ENCODE assay signal across 21 cellular contexts in the genomic region with DNA sequence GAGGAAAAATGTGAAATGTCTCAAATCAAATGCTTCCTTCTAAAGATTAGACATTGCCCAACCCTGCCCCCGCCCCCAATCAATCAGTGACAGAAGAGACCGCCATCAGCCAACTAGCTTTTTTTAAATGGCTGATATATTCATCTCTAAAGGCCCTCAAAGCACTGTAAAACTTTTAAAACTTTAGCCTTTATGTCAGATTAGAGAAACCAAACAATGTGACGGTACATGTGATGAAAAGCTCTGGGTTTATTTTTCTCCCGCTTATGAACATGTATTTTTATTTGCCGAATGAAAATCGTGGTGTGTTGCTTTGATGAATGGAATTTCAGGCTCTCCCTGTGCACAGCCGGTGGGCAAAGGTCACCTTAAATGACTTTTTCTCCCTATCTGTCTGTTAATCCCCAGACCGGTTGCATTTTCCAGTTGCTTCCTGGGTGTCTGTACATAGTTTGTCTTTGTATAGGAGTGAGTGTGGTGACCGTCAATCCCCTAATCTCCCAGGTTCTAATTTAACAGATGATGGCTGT. TPM values are rescaled to one million over a fixed set of nuclear protein-coding genes. Genes with fewer than 3 reads are reported as not detected.
DNase-seq lines count a peak whose midpoint lies in the region; ATAC-seq and TF ChIP-seq lines count a peak whose summit lies in the region.
"Had no signal": no experiment of that assay in that cellular context is flagged by ENCODE, and none has a peak within 500 bp of the region (broad histone marks: within the 10 kb centered on the region; RNA-seq: fewer than 3 reads in every experiment).

No MANE protein-coding gene starts in this region.

- H3K4me3 ChIP-seq in body of pancreas (no peak overlapping the region), liver (ENCODE audit: low read depth in 1 of 3, low read length in 3 of 3) (peak overlapping the region in 1 of 3 donors; percentile 17)
- H3K4me3 ChIP-seq: lower lobe of right lung, testis had no signal

- peaks cover 35% of the 10 kb centered on the region for H3K9me3 Mint-ChIP-seq in activated naive CD4-positive, alpha-beta T cell treated with anti-CD3 and anti-CD28 coated beads for 36 hours
- H3K9me3 Mint-ChIP-seq: activated T-helper 17 cell treated with anti-CD3 and anti-CD28 coated beads, Interleukin-2, amount 50 U/mL, for 72 hours had no signal

- H3K27ac ChIP-seq in body of pancreas = peak overlapping the region in 2 of 4 donors; percentile 3 to 41
- peak overlapping the region in 1 of 2 donors; percentile 2 for H3K27ac ChIP-seq in liver (ENCODE audit: low read depth in 1 of 2, low read length in 2 of 2)
- H3K27ac ChIP-seq: lower lobe of right lung, testis had no signal

- DNase-seq in HT-29 (ENCODE audit: low spot score) (peak; percentile 42), body of pancreas (peak; percentile 28 to 40 (median 37)), renal cortical epithelial cell (ENCODE audit: low read depth) (peak; percentile 28), NCI-H524 (lab: John Stamatoyannopoulos, UW) (no peak)
- no peak for DNase-seq in activated CD4-positive, alpha-beta T cell treated with anti-CD3 and anti-CD28 coated beads, Interleukin-2, amount 50 U/mL, for 48 hours
- no peak for DNase-seq in activated naive CD4-positive, alpha-beta T cell treated with anti-CD3 and anti-CD28 coated beads for 36 hours
- DNase-seq: activated CD4-positive, alpha-beta T cell treated with anti-CD3 and anti-CD28 coated beads, Interleukin-2, amount 50 U/mL, for 1 hour; activated CD8-positive, alpha-beta memory T cell treated with anti-CD3 and anti-CD28 coated beads, Interleukin-2, amount 50 U/mL, for 4 hours; effector CD8-positive, alpha-beta T cell; erythroblast; foreskin melanocyte; lower lobe of right lung; NCI-H187; NCI-H526; T-helper 17 cell; testis had no signal

- no peaks in the 10 kb centered on the region for H3K27me3 Mint-ChIP-seq in activated naive CD4-positive, alpha-beta T cell treated with anti-CD3 and anti-CD28 coated beads for 36 hours (ENCODE audit: low read depth)
- H3K27me3 Mint-ChIP-seq: activated T-helper 17 cell treated with anti-CD3 and anti-CD28 coated beads, Interleukin-2, amount 50 U/mL, for 72 hours; T-helper 17 cell had no signal

- H3K4me1 Mint-ChIP-seq in activated naive CD4-positive, alpha-beta T cell treated with anti-CD3 and anti-CD28 coated beads for 36 hours (ENCODE audit: low read depth) = no peaks in the 10 kb centered on the region
- H3K4me1 Mint-ChIP-seq: activated T-helper 17 cell treated with anti-CD3 and anti-CD28 coated beads, Interleukin-2, amount 50 U/mL, for 72 hours; T-helper 17 cell had no signal

- intact Hi-C loops in body of pancreas (cut with DNase I) = no loop called here
- intact Hi-C loops in activated naive CD4-positive, alpha-beta T cell treated with anti-CD3 and anti-CD28 coated beads for 36 hours (cut with micrococcal nuclease) = no loop called here

- no peaks in the 10 kb centered on the region for H3K9me3 ChIP-seq in body of pancreas
- peaks cover 0 to 11% (median 4%) of the 10 kb centered on the region in 4 donors for H3K9me3 ChIP-seq in liver (ENCODE audit: control insufficient read depth in 4 of 4, low read length in 3 of 4)
- H3K9me3 ChIP-seq: testis had no signal

- ATAC-seq in body of pancreas = peak; percentile 49
- no peak for ATAC-seq in HG03342 (IDR thresholded peaks at IDR 0.05; ENCODE audit: unreplicated experiment)
- ATAC-seq: activated naive CD4-positive, alpha-beta T cell treated with anti-CD3 and anti-CD28 coated beads, Interleukin-2, amount 50 U/mL, for 72 hours; activated T-helper 17 cell treated with anti-CD3 and anti-CD28 coated beads, Interleukin-2, amount 50 U/mL, for 72 hours; HCT116; lower lobe of right lung; T-helper 17 cell had no signal

- no peak overlapping the region for H3K4me3 Mint-ChIP-seq in activated naive CD4-positive, alpha-beta T cell treated with anti-CD3 and anti-CD28 coated beads for 36 hours
- H3K4me3 Mint-ChIP-seq: activated T-helper 17 cell treated with anti-CD3 and anti-CD28 coated beads, Interleukin-2, amount 50 U/mL, for 72 hours; T-helper 17 cell had no signal

- CTCF ChIA-PET in activated naive CD4-positive, alpha-beta T cell treated with anti-CD3 and anti-CD28 coated beads for 36 hours (lab: Charles Lee) = interaction anchor here (0.7 kb wide), 1 partner anchor 376 kb away, joined by 3 read pairs; no protein-coding TSS in a partner anchor

- 47 to 63% methylated on average over 9 of the region's 9 CpGs for WGBS in body of pancreas, 2 donors
- 35% methylated on average over 9 of the region's 9 CpGs for WGBS in liver

- H3K9ac ChIP-seq in liver (ENCODE audit: low read depth in 1 of 2, low read length in 2 of 2) = no peak overlapping the region

- H3K27ac Mint-ChIP-seq in activated naive CD4-positive, alpha-beta T cell treated with anti-CD3 and anti-CD28 coated beads for 36 hours = no peak overlapping the region
- H3K27ac Mint-ChIP-seq: activated naive CD4-positive, alpha-beta T cell treated with anti-CD3 and anti-CD28 coated beads, Interleukin-2, amount 50 U/mL, for 72 hours; activated T-helper 17 cell treated with anti-CD3 and anti-CD28 coated beads, Interleukin-2, amount 50 U/mL, for 72 hours; T-helper 17 cell had no signal

- H3K36me3 ChIP-seq in body of pancreas (replicated peaks in 1 of 2; ENCODE audit: insufficient read depth in 1 of 2, low read depth in 2 of 2) (peaks cover 0 to 7% of the 10 kb centered on the region in 2 donors), liver (ENCODE audit: control insufficient read depth in 4 of 4, insufficient read depth in 3 of 4, low read depth in 1 of 4, low read length in 3 of 4) (peaks cover 2 to 12% (median 9%) of the 10 kb centered on the region in 4 donors)

- H3K4me1 ChIP-seq in body of pancreas (no peaks in the 10 kb centered on the region), liver (ENCODE audit: control insufficient read depth in 4 of 4, insufficient read depth in 4 of 4, low read length in 3 of 4) (peaks cover 2 to 7% (median 4%) of the 10 kb centered on the region in 4 donors)
- H3K4me1 ChIP-seq: testis had no signal

- no peak for TF ChIP-seq RAD21 in liver (IDR thresholded peaks at IDR 0.05)

- peaks cover 56% of the 10 kb centered on the region for H3K36me3 Mint-ChIP-seq in activated naive CD4-positive, alpha-beta T cell treated with anti-CD3 and anti-CD28 coated beads for 36 hours (ENCODE audit: low read depth)

- H3K27me3 ChIP-seq in body of pancreas (no peaks in the 10 kb centered on the region), liver (ENCODE audit: control insufficient read depth in 4 of 4, insufficient read depth in 4 of 4, low read length in 3 of 4) (no peaks in the 10 kb centered on the region)
- H3K27me3 ChIP-seq: testis had no signal

- no peak for TF ChIP-seq CTCF in body of pancreas (IDR thresholded peaks at IDR 0.05)
- no peak for TF ChIP-seq CTCF in liver (IDR thresholded peaks at IDR 0.05; ENCODE audit: low read depth, low read length, missing input control)

- TF ChIP-seq POLR2A in body of pancreas (IDR thresholded peaks at IDR 0.05) = no peak

TF ChIP-seq in liver, 16 proteins besides CTCF, POLR2A, EP300 and RAD21:
- TF ChIP-seq HNF4G (IDR thresholded peaks at IDR 0.05) = peak; percentile 55
- no peak for TF ChIP-seq GABPA (IDR thresholded peaks at IDR 0.05 in 1 of 2, conservative IDR thresholded peaks at IDR 0.05 in 1 of 2)
- TF ChIP-seq, protein P1, sequence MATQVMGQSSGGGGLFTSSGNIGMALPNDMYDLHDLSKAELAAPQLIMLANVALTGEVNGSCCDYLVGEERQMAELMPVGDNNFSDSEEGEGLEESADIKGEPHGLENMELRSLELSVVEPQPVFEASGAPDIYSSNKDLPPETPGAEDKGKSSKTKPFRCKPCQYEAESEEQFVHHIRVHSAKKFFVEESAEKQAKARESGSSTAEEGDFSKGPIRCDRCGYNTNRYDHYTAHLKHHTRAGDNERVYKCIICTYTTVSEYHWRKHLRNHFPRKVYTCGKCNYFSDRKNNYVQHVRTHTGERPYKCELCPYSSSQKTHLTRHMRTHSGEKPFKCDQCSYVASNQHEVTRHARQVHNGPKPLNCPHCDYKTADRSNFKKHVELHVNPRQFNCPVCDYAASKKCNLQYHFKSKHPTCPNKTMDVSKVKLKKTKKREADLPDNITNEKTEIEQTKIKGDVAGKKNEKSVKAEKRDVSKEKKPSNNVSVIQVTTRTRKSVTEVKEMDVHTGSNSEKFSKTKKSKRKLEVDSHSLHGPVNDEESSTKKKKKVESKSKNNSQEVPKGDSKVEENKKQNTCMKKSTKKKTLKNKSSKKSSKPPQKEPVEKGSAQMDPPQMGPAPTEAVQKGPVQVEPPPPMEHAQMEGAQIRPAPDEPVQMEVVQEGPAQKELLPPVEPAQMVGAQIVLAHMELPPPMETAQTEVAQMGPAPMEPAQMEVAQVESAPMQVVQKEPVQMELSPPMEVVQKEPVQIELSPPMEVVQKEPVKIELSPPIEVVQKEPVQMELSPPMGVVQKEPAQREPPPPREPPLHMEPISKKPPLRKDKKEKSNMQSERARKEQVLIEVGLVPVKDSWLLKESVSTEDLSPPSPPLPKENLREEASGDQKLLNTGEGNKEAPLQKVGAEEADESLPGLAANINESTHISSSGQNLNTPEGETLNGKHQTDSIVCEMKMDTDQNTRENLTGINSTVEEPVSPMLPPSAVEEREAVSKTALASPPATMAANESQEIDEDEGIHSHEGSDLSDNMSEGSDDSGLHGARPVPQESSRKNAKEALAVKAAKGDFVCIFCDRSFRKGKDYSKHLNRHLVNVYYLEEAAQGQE (IDR thresholded peaks at IDR 0.05) = peak; percentile 34
- TF ChIP-seq FOXA2 (IDR thresholded peaks at IDR 0.05) = no peak
- TF ChIP-seq TAF1 (conservative IDR thresholded peaks at IDR 0.05) = peak; percentile 47
- TF ChIP-seq FOXA1 (IDR thresholded peaks at IDR 0.05) = no peak
- TF ChIP-seq, protein P2, sequence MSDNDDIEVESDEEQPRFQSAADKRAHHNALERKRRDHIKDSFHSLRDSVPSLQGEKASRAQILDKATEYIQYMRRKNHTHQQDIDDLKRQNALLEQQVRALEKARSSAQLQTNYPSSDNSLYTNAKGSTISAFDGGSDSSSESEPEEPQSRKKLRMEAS (IDR thresholded peaks at IDR 0.05) = no peak
- peak; percentile 89 for TF ChIP-seq SP1 (IDR thresholded peaks at IDR 0.05)
- peak; percentile 36 to 60 for TF ChIP-seq RXRA (IDR thresholded peaks at IDR 0.05)
- TF ChIP-seq JUND (IDR thresholded peaks at IDR 0.05) = no peak
- TF ChIP-seq YY1 (IDR thresholded peaks at IDR 0.05) = peak; percentile 88
- peak; percentile 80 to 85 for TF ChIP-seq HNF4A (conservative IDR thresholded peaks at IDR 0.05)

RNA-seq across cellular contexts. Expression of a gene that starts 38.5 kb away (rescaled TPM):
- 12.9 and 13.1 TPM in 2 replicates for total RNA-seq in HT-29 (2014; rRNA removed; shearing (Covaris generic))
- total RNA-seq in body of pancreas = 10 to 100 TPM; 12.5 to 15.2 TPM
- 10 to 100 TPM; 10.1 to 11.1 TPM for total RNA-seq in liver
- 10 to 100 TPM in 1 of 2 donors, 1 to 10 TPM in 1; 9.6 to 18.8 TPM for polyA plus RNA-seq in liver
- total RNA-seq in renal cortical epithelial cell = 18.2 and 18.4 TPM in 2 replicates
- total RNA-seq in activated naive CD4-positive, alpha-beta T cell treated with anti-CD3 and anti-CD28 coated beads for 36 hours = 10 to 100 TPM; 25.4 to 27.1 TPM

Comparison
In these comparisons a context has a peak if more than half of its experiments do, and no peak if none do; other contexts are left out.
1. DNase-seq: peak in HT-29 (single experiment), body of pancreas (4 of 4) and renal cortical epithelial cell (single experiment); none in activated CD4-positive, alpha-beta T cell treated with anti-CD3 and anti-CD28 coated beads, Interleukin-2, amount 50 U/mL, for 48 hours (0 of 2), activated naive CD4-positive, alpha-beta T cell treated with anti-CD3 and anti-CD28 coated beads for 36 hours (single experiment) and NCI-H524 (0 of 2).